20 cellular contexts compared by ENCODE assay signal in the genomic region with DNA sequence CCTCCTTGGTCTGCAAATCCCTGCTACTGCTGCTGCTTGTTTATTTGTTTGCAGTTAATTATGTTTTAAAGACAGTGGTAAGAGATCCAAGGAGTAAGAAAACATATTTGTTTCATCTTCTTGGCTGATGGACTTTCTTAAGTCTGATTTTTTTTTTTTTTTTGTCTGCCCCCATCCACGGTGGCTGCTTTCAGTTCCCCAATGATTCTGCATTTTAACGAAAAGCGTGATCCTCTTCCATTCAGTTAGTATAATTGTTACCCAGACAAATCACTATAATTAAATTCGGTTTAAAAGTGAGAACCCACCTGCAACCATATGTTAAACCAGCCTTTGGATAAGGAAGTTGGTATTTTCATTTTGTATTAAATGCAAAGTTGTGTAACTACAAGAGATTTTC.
"Had no signal": no experiment of that assay in that cellular context is flagged by ENCODE, and none has a peak within 500 bp of the region (broad histone marks: within the 10 kb centered on the region; RNA-seq: fewer than 3 reads in every experiment).

No MANE protein-coding gene starts in this region.

- FAIRE-seq: keratinocyte had no signal

- H3K36me3 ChIP-seq: esophagus muscularis mucosa, gastrocnemius medialis, left lung, lower lobe of right lung, prostate gland, right lobe of liver, suprapubic skin, thyroid gland, uterus had no signal

- H3K9me3 ChIP-seq: esophagus muscularis mucosa, gastrocnemius medialis, left lung, lower lobe of right lung, prostate gland, right lobe of liver, suprapubic skin, thyroid gland, uterus had no signal

- ATAC-seq: effector memory CD8-positive, alpha-beta T cell; gastrocnemius medialis; left lung; lower lobe of right lung; right lobe of liver; stimulated activated effector memory CD8-positive, alpha-beta T cell treated with anti-CD3 and anti-CD28 coated beads, Interleukin-12 subunit alpha, Interleukin-12 subunit beta, amount 100 ng/mL, for 72 hours; stimulated activated naive CD8-positive, alpha-beta T cell treated with anti-CD3 and anti-CD28 coated beads, Interleukin-15, Interleukin-2, amounts not matched to agents 100 U/mL and 50 U/mL, for 24 hours had no signal

- H3K27ac ChIP-seq: esophagus muscularis mucosa, gastrocnemius medialis, left lung, lower lobe of right lung, parathyroid adenoma, prostate gland, right lobe of liver, suprapubic skin, thyroid gland, uterus had no signal

- H3K27me3 ChIP-seq: esophagus muscularis mucosa, gastrocnemius medialis, left lung, right lobe of liver, suprapubic skin, thyroid gland, uterus had no signal

- H3K4me1 ChIP-seq: esophagus muscularis mucosa, gastrocnemius medialis, left lung, lower lobe of right lung, parathyroid adenoma, prostate gland, right lobe of liver, suprapubic skin, thyroid gland, uterus had no signal

- H3K79me2 ChIP-seq: parathyroid adenoma had no signal

- H3K9ac ChIP-seq: parathyroid adenoma had no signal

- H2AFZ ChIP-seq: parathyroid adenoma had no signal

- H3K4me3 ChIP-seq: esophagus muscularis mucosa, gastrocnemius medialis, left lung, lower lobe of right lung, prostate gland, right lobe of liver, suprapubic skin, thyroid gland, uterus had no signal

- DNase-seq: effector memory CD8-positive, alpha-beta T cell; gastrocnemius medialis; glutamatergic neuron; immature natural killer cell; left lung; lower lobe of right lung; mesenchymal stem cell; midbrain; right lobe of liver; stimulated activated CD4-positive, alpha-beta T cell treated with anti-CD3 and anti-CD28 coated beads, Interleukin-4, amount 100 ng/mL, for 1 hour; stimulated activated CD8-positive, alpha-beta memory T cell treated with anti-CD3 and anti-CD28 coated beads, Interleukin-4, amount 100 ng/mL, for 48 hours; stimulated activated naive CD8-positive, alpha-beta T cell treated with anti-CD3 and anti-CD28 coated beads, Interleukin-15, Interleukin-2, amounts not matched to agents 100 U/mL and 50 U/mL, for 24 hours; thyroid gland; uterus had no signal
